In genomic region chr11:68549789-68550484, GRCh38 we compare ENCODE assay signal across 10 cellular contexts.
DNase-seq lines count a peak whose midpoint lies in the region; ATAC-seq and TF ChIP-seq lines count a peak whose summit lies in the region.
"Had no signal": no experiment of that assay in that cellular context is flagged by ENCODE, and none has a peak within 500 bp of the region (broad histone marks: within the 10 kb centered on the region; RNA-seq: fewer than 3 reads in every experiment).

No MANE protein-coding gene starts in this region.

- H3K4me3 Mint-ChIP-seq in GM23338 (no peak overlapping the region), nephron progenitor cell (no peak overlapping the region)

- no peaks in the 10 kb centered on the region for H3K9me2 ChIP-seq in GM23338 (ENCODE audit: insufficient read depth)

- peak; percentile 45 for ATAC-seq in GM23338
- no peak for ATAC-seq in GM21786 (IDR thresholded peaks at IDR 0.05; ENCODE audit: unreplicated experiment)

- H3K4me1 ChIP-seq in GM23338 (ENCODE audit: insufficient read depth), result no peaks in the 10 kb centered on the region

- H3K9me3 Mint-ChIP-seq in GM23338, result no peaks in the 10 kb centered on the region
- H3K9me3 Mint-ChIP-seq in nephron progenitor cell, result no peaks in the 10 kb centered on the region

- DNase-seq in AG10803 (ENCODE audit: low read depth) (peak; percentile 72), GM23338 (ENCODE audit: low spot score) (no peak), dermis blood vessel endothelial cell (peak; percentile 39), nephron progenitor cell (no peak), HuH-7.5 (ENCODE audit: low spot score) (no peak), AG08396 (ENCODE audit: low spot score) (no peak), NCI-H69 (lab: John Stamatoyannopoulos, UW) (no peak)
- DNase-seq: activated CD4-positive, CD25-positive, alpha-beta regulatory T cell; DMS79 treated with DMSO at 0.1 percent for 48 hours had no signal

- peaks cover 17% of the 10 kb centered on the region for H3K36me3 ChIP-seq in GM23338 (ENCODE audit: insufficient read depth)

- TF ChIP-seq CTCF in AG10803 (conservative IDR thresholded peaks at IDR 0.05; ENCODE audit: low read length), result no peak
- TF ChIP-seq CTCF in GM23338 (conservative IDR thresholded peaks at IDR 0.05; ENCODE audit: low read depth in 2 of 2), result no peak
- TF ChIP-seq CTCF in nephron progenitor cell (IDR thresholded peaks at IDR 0.05), result no peak

- peaks cover 65% of the 10 kb centered on the region for H3K36me3 Mint-ChIP-seq in GM23338 (ENCODE audit: low read depth)
- H3K36me3 Mint-ChIP-seq in nephron progenitor cell (ENCODE audit: low read depth), result peaks cover 80% of the 10 kb centered on the region

- H3K27me3 Mint-ChIP-seq in GM23338 (ENCODE audit: insufficient read depth, low read depth, poor library complexity), result peaks cover 2% of the 10 kb centered on the region
- H3K27me3 Mint-ChIP-seq in nephron progenitor cell (ENCODE audit: low read depth, poor library complexity), result no peaks in the 10 kb centered on the region

- H3K79me2 ChIP-seq in GM23338 (replicated peaks; ENCODE audit: insufficient read depth), result peaks cover 82% of the 10 kb centered on the region

- no peak overlapping the region for H3K4me2 ChIP-seq in GM23338

- peaks cover 38% of the 10 kb centered on the region; the same call in 1 of the 2 replicates for H4K20me1 ChIP-seq in GM23338 (replicated peaks; ENCODE audit: insufficient read depth)

- H3F3A ChIP-seq in GM23338 (replicated peaks; ENCODE audit: low read depth), result peaks cover 4% of the 10 kb centered on the region; the same call in 1 of the 2 replicates

- H3K4me3 ChIP-seq in AG10803 (ENCODE audit: low read length) (no peak overlapping the region), GM23338 (no peak overlapping the region)

- no peak overlapping the region for H2AFZ ChIP-seq in GM23338

- peaks cover 38% of the 10 kb centered on the region; the same call in 2 of the 3 replicates for H3K4me1 Mint-ChIP-seq in GM23338
- H3K4me1 Mint-ChIP-seq in nephron progenitor cell, result peaks cover 14% of the 10 kb centered on the region

- H3K27ac ChIP-seq in GM23338 (ENCODE audit: low read depth), result peak overlapping the region; percentile 48; the same call in 1 of the 2 replicates

- H3K27me3 ChIP-seq in GM23338 (ENCODE audit: insufficient read depth), result no peaks in the 10 kb centered on the region

- H3K27ac Mint-ChIP-seq in GM23338, result peak overlapping the region; percentile 58
- peak overlapping the region; percentile 53 for H3K27ac Mint-ChIP-seq in nephron progenitor cell

TF ChIP-seq in GM23338, 12 proteins besides CTCF, POLR2A, EP300 and RAD21 (continues in another document):
- TF ChIP-seq JUNB (IDR thresholded peaks at IDR 0.05; ENCODE audit: unreplicated experiment), result no peak
- no peak for TF ChIP-seq POLR2AphosphoS5 (IDR thresholded peaks at IDR 0.05; ENCODE audit: low read depth)
- TF ChIP-seq STAT1 (IDR thresholded peaks at IDR 0.05; ENCODE audit: unreplicated experiment), result no peak
- no peak for TF ChIP-seq NANOG (IDR thresholded peaks at IDR 0.05; ENCODE audit: borderline replicate concordance)
- TF ChIP-seq ZNF331 (CRISPR knock-in tag; IDR thresholded peaks at IDR 0.05; ENCODE audit: low read depth), result no peak
- no peak for TF ChIP-seq EZH2 (IDR thresholded peaks at IDR 0.05; ENCODE audit: low read depth, unreplicated experiment)
- TF ChIP-seq ZNF114 (CRISPR knock-in tag; IDR thresholded peaks at IDR 0.05), result no peak
- TF ChIP-seq ETS1 (IDR thresholded peaks at IDR 0.05), result no peak
- no peak for TF ChIP-seq REST (IDR thresholded peaks at IDR 0.05; ENCODE audit: unreplicated experiment)
- no peak for TF ChIP-seq CREB1 (CRISPR knock-in tag; IDR thresholded peaks at IDR 0.05; ENCODE audit: low read depth)

Comparison
In these comparisons a context has a peak if more than half of its experiments do, and no peak if none do; other contexts are left out.
1. DNase-seq: peak in AG10803 (single experiment) and dermis blood vessel endothelial cell (single experiment); none in GM23338 (single experiment), nephron progenitor cell (single experiment), HuH-7.5 (single experiment), AG08396 (single experiment) and NCI-H69 (single experiment).